In genomic region chr10:1696106-1696505, GRCh38 we compare ENCODE assay signal across 9 cellular contexts. TPM values are rescaled to one million over a fixed set of nuclear protein-coding genes. Genes with fewer than 3 reads are reported as not detected.
"Had no signal": no experiment of that assay in that cellular context is flagged by ENCODE, and none has a peak within 500 bp of the region (broad histone marks: within the 10 kb centered on the region; RNA-seq: fewer than 3 reads in every experiment).

No MANE protein-coding gene starts in this region.

- FAIRE-seq: K562 had no signal

- H3K27ac Mint-ChIP-seq: GM23338, HFFc6 had no signal

- H3K36me3 ChIP-seq: HAP-1 had no signal

- H3K4me3 ChIP-seq: GM23338, HAP-1, K562 had no signal

- H3K4me3 Mint-ChIP-seq: GM23338, HFFc6 had no signal

- H2AFZ ChIP-seq: GM23338 had no signal

- H3K4me2 ChIP-seq: GM23338 had no signal

- H3K9me3 ChIP-seq: HAP-1 had no signal

- DNase-seq: H7, HFFc6, IMR-90, KG1 had no signal

- H3K9me3 Mint-ChIP-seq: GM23338 had no signal

- H3K4me1 ChIP-seq: HAP-1 had no signal

- H3K27ac ChIP-seq: HL-60 had no signal

RNA-seq across cellular contexts. Expression of gene ADARB2, which starts 41.2 kb away (rescaled TPM):
- total RNA-seq: HFFc6, HT1080, IMR-90, K562 had no signal
- polyA plus RNA-seq: IMR-90, K562 had no signal
